16 cellular contexts compared by ENCODE assay signal in the genomic region with DNA sequence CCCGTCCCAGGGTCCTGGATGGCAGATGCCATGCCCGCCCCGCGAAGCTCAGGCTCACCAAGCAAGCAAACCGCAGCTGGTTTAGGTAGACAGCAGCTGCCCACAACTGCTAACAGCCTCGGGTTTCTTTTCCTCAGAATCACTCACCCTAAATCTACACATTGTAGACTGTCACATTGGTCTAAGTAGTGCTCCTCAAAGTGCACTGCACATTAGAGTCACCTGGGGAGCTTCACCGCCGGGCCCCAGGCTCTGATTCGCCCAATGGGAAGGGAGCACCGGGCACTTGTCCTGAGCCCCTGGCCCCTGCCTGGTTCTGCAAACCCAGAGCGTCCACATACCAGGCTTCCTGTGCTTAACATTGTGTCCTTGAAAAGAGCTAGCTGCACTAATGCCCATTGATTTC. TPM values are rescaled to one million over a fixed set of nuclear protein-coding genes. Genes with fewer than 3 reads are reported as not detected.
DNase-seq lines count a peak whose midpoint lies in the region; ATAC-seq and TF ChIP-seq lines count a peak whose summit lies in the region.
"Had no signal": no experiment of that assay in that cellular context is flagged by ENCODE, and none has a peak within 500 bp of the region (broad histone marks: within the 10 kb centered on the region; RNA-seq: fewer than 3 reads in every experiment).

No MANE protein-coding gene starts in this region.

- H3K79me2 ChIP-seq in neural progenitor cell (ENCODE audit: low read depth) = no peaks in the 10 kb centered on the region

- H3K27ac ChIP-seq in neural progenitor cell = no peak overlapping the region
- H3K27ac ChIP-seq: adrenal gland, C4-2B had no signal

- H3K27me3 Mint-ChIP-seq in CD14-positive monocyte (ENCODE audit: low read depth in 3 of 3) = peaks cover 75 to 84% (median 80%) of the 10 kb centered on the region in 3 donors
- peaks cover 70% of the 10 kb centered on the region for H3K27me3 Mint-ChIP-seq in brain
- H3K27me3 Mint-ChIP-seq in neural progenitor cell (ENCODE audit: insufficient read depth, low read depth) = peaks cover 57% of the 10 kb centered on the region
- peaks cover 35 to 66% of the 10 kb centered on the region in 2 donors for H3K27me3 Mint-ChIP-seq in T-cell

- H3K9me3 ChIP-seq in HAP-1 (no peaks in the 10 kb centered on the region), neural progenitor cell (ENCODE audit: low read depth) (no peaks in the 10 kb centered on the region)
- H3K9me3 ChIP-seq: adrenal gland, prostate gland, stomach had no signal

- no peaks in the 10 kb centered on the region for H3K27me3 ChIP-seq in HAP-1 (ENCODE audit: low read depth)
- peaks cover 100% of the 10 kb centered on the region for H3K27me3 ChIP-seq in neural progenitor cell

- POLR2A ChIA-PET in T-cell (lab: Charles Lee) = interaction anchor here (0.6 kb wide), 2 partner anchors 10 to 1172 kb away, joined by 3 to 4 read pairs; no protein-coding TSS in a partner anchor

- H3K4me3 Mint-ChIP-seq in CD14-positive monocyte = peak overlapping the region in 1 of 2 donors; percentile 74
- H3K4me3 Mint-ChIP-seq in brain = peak overlapping the region; percentile 75 to 90 (median 76)
- H3K4me3 Mint-ChIP-seq in neural progenitor cell = peak overlapping the region; percentile 81
- H3K4me3 Mint-ChIP-seq in T-cell = peak overlapping the region in 1 of 3 donors; percentile 79

- H3K36me3 ChIP-seq in HAP-1 (replicated peaks) (no peaks in the 10 kb centered on the region), neural progenitor cell (no peaks in the 10 kb centered on the region)
- H3K36me3 ChIP-seq: adrenal gland, prostate gland, stomach had no signal

- H3K36me3 Mint-ChIP-seq in CD14-positive monocyte = peaks cover 6 to 11% of the 10 kb centered on the region in 2 donors
- H3K36me3 Mint-ChIP-seq in brain = no peaks in the 10 kb centered on the region
- no peaks in the 10 kb centered on the region for H3K36me3 Mint-ChIP-seq in neural progenitor cell
- no peaks in the 10 kb centered on the region for H3K36me3 Mint-ChIP-seq in T-cell

- peak overlapping the region; percentile 36 for H3K4me3 ChIP-seq in HAP-1
- H3K4me3 ChIP-seq in neural progenitor cell = no peak overlapping the region
- H3K4me3 ChIP-seq: prostate gland had no signal

- in situ Hi-C loops in HAP-1 (cut with MboI; ENCODE audit: low sequenced_read_pairs) = no loop called here

- DNase-seq in CD14-positive monocyte (ENCODE audit: low spot score) = peak; percentile 30
- no peak for DNase-seq in HAP-1 (ENCODE audit: low spot score in 2 of 2)
- DNase-seq in neural progenitor cell (ENCODE audit: low spot score) = no peak
- DNase-seq in T-cell = no peak
- DNase-seq in GM19238 (ENCODE audit: insufficient read length, low spot score) = no peak
- DNase-seq in NCI-H2029 treated with DMSO at 0.1 percent for 48 hours (lab: John Stamatoyannopoulos, UW) = no peak
- DNase-seq: mammary epithelial cell; Right ventricle myocardium superior; stimulated activated CD4-positive, alpha-beta T cell treated with anti-CD3 and anti-CD28 coated beads, Interleukin-4, amount 100 ng/mL, for 4 hours; stomach had no signal

- no peak overlapping the region for H2AFZ ChIP-seq in neural progenitor cell (replicated peaks)

- intact Hi-C loops in CD14-positive monocyte (cut with micrococcal nuclease) = no loop called here

- H3K27ac Mint-ChIP-seq in CD14-positive monocyte = peak overlapping the region in 1 of 7 donors; percentile 13
- H3K27ac Mint-ChIP-seq in brain = peak overlapping the region in 4 of 5 experiments; percentile 27 to 89 (median 60)
- H3K27ac Mint-ChIP-seq in neural progenitor cell = no peak overlapping the region
- H3K27ac Mint-ChIP-seq in T-cell = no peak overlapping the region

- H3K9ac ChIP-seq in neural progenitor cell = no peak overlapping the region

- peaks cover 30% of the 10 kb centered on the region for H3F3A ChIP-seq in neural progenitor cell (ENCODE audit: low read depth)

- H3K4me1 ChIP-seq in HAP-1 (peaks cover 8% of the 10 kb centered on the region), neural progenitor cell (peaks cover 31% of the 10 kb centered on the region)
- H3K4me1 ChIP-seq: prostate gland had no signal

- no peak for ATAC-seq in T-cell (replicated peaks in 1 of 4)
- ATAC-seq in GM18498 (IDR thresholded peaks at IDR 0.05; ENCODE audit: unreplicated experiment) = no peak

- CTCF ChIA-PET in T-cell (lab: Charles Lee) = no interaction called here

- peak overlapping the region; percentile 73 for H3K4me2 ChIP-seq in neural progenitor cell

- no peak for TF ChIP-seq CTCF in CD14-positive monocyte (IDR thresholded peaks at IDR 0.05)
- TF ChIP-seq CTCF in brain (conservative IDR thresholded peaks at IDR 0.05) = no peak
- no peak for TF ChIP-seq CTCF in neural progenitor cell (IDR thresholded peaks at IDR 0.05)

- H3K9me3 Mint-ChIP-seq in CD14-positive monocyte (peaks cover 0 to 43% (median 34%) of the 10 kb centered on the region in 7 donors), brain (peaks cover 4 to 23% (median 7%) of the 10 kb centered on the region in 5 experiments), neural progenitor cell (peaks cover 6% of the 10 kb centered on the region), T-cell (no peaks in the 10 kb centered on the region)

- peaks cover 36% of the 10 kb centered on the region for H4K20me1 ChIP-seq in neural progenitor cell (ENCODE audit: low read depth)

- H3K4me1 Mint-ChIP-seq in CD14-positive monocyte = peaks cover 32% of the 10 kb centered on the region
- peaks cover 40% of the 10 kb centered on the region for H3K4me1 Mint-ChIP-seq in brain
- H3K4me1 Mint-ChIP-seq in neural progenitor cell = peaks cover 40% of the 10 kb centered on the region
- H3K4me1 Mint-ChIP-seq in T-cell = peaks cover 27 to 47% (median 41%) of the 10 kb centered on the region in 3 donors

RNA-seq across cellular contexts. Expression of a gene that starts 0.8 kb away (rescaled TPM):
- polyA plus RNA-seq in CD14-positive monocyte = not detected
- polyA plus RNA-seq in brain (ENCODE audit: insufficient read depth, low read depth, low replicate concordance) = 0.19 TPM
- total RNA-seq in neural progenitor cell (ENCODE audit: low replicate concordance) = 0.65 and 1.0 TPM in 2 replicates
- under 1 TPM in 2 of 5 donors, not detected in 3; 0.19 to 0.67 TPM for total RNA-seq in T-cell
- total RNA-seq: dermis blood vessel endothelial cell had no signal
- polyA plus RNA-seq: mammary epithelial cell had no signal

Comparison
In these comparisons a context has a peak if more than half of its experiments do, and no peak if none do; other contexts are left out.
1. H3K27ac Mint-ChIP-seq: peak in brain (4 of 5); none in neural progenitor cell (single experiment) and T-cell (0 of 2).